23 cellular contexts compared by ENCODE assay signal in the genomic region with DNA sequence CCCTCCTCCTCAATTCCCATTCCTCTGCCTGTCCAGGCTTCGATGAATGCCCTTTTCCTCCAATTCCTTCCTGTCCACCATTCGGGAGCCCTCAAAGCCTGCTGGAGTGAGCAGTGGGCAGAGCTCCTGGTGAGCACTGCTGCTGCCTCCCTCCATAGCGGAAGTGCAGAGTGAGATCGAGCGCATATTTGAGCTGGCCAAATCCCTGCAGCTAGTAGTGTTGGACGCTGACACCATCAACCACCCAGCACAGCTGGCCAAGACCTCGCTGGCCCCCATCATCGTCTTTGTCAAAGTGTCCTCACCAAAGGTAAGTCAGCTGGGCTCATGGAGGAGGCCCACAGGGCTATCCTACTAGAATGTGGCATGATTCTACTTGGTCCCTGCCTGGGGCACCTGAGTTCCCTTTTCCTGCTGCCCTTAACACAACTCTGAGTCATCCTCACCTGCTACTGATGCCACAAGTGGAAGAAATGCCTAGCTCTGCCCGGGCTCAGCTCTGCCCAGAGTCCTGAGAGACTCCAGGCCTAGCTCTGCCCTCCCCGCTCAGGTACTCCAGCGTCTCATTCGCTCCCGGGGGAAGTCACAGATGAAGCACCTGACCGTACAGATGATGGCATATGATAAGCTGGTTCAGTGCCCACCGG. TPM values are rescaled to one million over a fixed set of nuclear protein-coding genes. Genes with fewer than 3 reads are reported as not detected.
A peak's percentile ranks its signal among the peaks of the same experiment; 100 is the strongest.
DNase-seq lines count a peak whose midpoint lies in the region; ATAC-seq and TF ChIP-seq lines count a peak whose summit lies in the region.
"Had no signal": no experiment of that assay in that cellular context is flagged by ENCODE, and none has a peak within 500 bp of the region (broad histone marks: within the 10 kb centered on the region; RNA-seq: fewer than 3 reads in every experiment).

No MANE protein-coding gene starts in this region.

- CTCF ChIA-PET in activated CD4-positive, alpha-beta memory T cell treated with anti-CD3 and anti-CD28 coated beads, Interleukin-2, amount 10 ng/mL, durations not matched to agents 7 days and 5 days (lab: Charles Lee) = interaction anchor here (5.8 kb wide), 1 partner anchor 11 kb away, joined by 33 read pairs; no protein-coding TSS in a partner anchor

- H3K27ac ChIP-seq in 22Rv1 = peak overlapping the region; percentile 18; the same call in 1 of the 2 replicates
- H3K27ac ChIP-seq: lower lobe of right lung, pancreas, Peyer's patch, SJCRH30, transverse colon had no signal

- H3K4me1 Mint-ChIP-seq in activated T-helper 17 cell treated with anti-CD3 and anti-CD28 coated beads, Interleukin-2, amount 50 U/mL, for 72 hours = peaks cover 13% of the 10 kb centered on the region
- peaks cover 21% of the 10 kb centered on the region for H3K4me1 Mint-ChIP-seq in activated CD4-positive, alpha-beta memory T cell treated with anti-CD3 and anti-CD28 coated beads, Interleukin-2, amount 10 ng/mL, durations not matched to agents 7 days and 5 days
- H3K4me1 Mint-ChIP-seq: activated naive CD8-positive, alpha-beta T cell treated with anti-CD3 and anti-CD28 coated beads, Interleukin-2, amount 10 ng/mL, durations not matched to agents 7 days and 5 days had no signal

- no peaks in the 10 kb centered on the region for H3K27me3 Mint-ChIP-seq in activated T-helper 17 cell treated with anti-CD3 and anti-CD28 coated beads, Interleukin-2, amount 50 U/mL, for 72 hours
- no peaks in the 10 kb centered on the region for H3K27me3 Mint-ChIP-seq in activated CD4-positive, alpha-beta memory T cell treated with anti-CD3 and anti-CD28 coated beads, Interleukin-2, amount 10 ng/mL, durations not matched to agents 7 days and 5 days
- H3K27me3 Mint-ChIP-seq: activated naive CD8-positive, alpha-beta T cell treated with anti-CD3 and anti-CD28 coated beads, Interleukin-2, amount 10 ng/mL, durations not matched to agents 7 days and 5 days; natural killer cell treated with Interleukin-12 subunit alpha and Interleukin-12 subunit beta and Interleukin-15 and Interleukin-18, amount 100 ng/mL, for 72 hours had no signal

- no peaks in the 10 kb centered on the region for H3K9me3 Mint-ChIP-seq in activated T-helper 17 cell treated with anti-CD3 and anti-CD28 coated beads, Interleukin-2, amount 50 U/mL, for 72 hours
- H3K9me3 Mint-ChIP-seq in activated CD4-positive, alpha-beta memory T cell treated with anti-CD3 and anti-CD28 coated beads, Interleukin-2, amount 10 ng/mL, durations not matched to agents 7 days and 5 days = no peaks in the 10 kb centered on the region
- H3K9me3 Mint-ChIP-seq: activated naive CD8-positive, alpha-beta T cell treated with anti-CD3 and anti-CD28 coated beads, Interleukin-2, amount 10 ng/mL, durations not matched to agents 7 days and 5 days; natural killer cell treated with Interleukin-12 subunit alpha and Interleukin-12 subunit beta and Interleukin-15 and Interleukin-18, amount 100 ng/mL, for 72 hours had no signal

- no peak for ATAC-seq in activated T-helper 17 cell treated with anti-CD3 and anti-CD28 coated beads, Interleukin-2, amount 50 U/mL, for 72 hours (replicated peaks)
- ATAC-seq in left lobe of liver (peak; percentile 6), HG03175 (IDR thresholded peaks at IDR 0.05; ENCODE audit: unreplicated experiment) (no peak), GM21447 (IDR thresholded peaks at IDR 0.05; ENCODE audit: unreplicated experiment) (no peak)
- ATAC-seq: lower lobe of right lung; natural killer cell treated with Interleukin-12 subunit alpha and Interleukin-12 subunit beta and Interleukin-15 and Interleukin-18, amount 100 ng/mL, for 72 hours; pancreas had no signal

- H3K36me3 Mint-ChIP-seq in activated T-helper 17 cell treated with anti-CD3 and anti-CD28 coated beads, Interleukin-2, amount 50 U/mL, for 72 hours (ENCODE audit: low read depth) = peaks cover 33% of the 10 kb centered on the region
- H3K36me3 Mint-ChIP-seq in activated CD4-positive, alpha-beta memory T cell treated with anti-CD3 and anti-CD28 coated beads, Interleukin-2, amount 10 ng/mL, durations not matched to agents 7 days and 5 days (ENCODE audit: low read depth) = peaks cover 32% of the 10 kb centered on the region

- TF ChIP-seq CTCF in 22Rv1 (IDR thresholded peaks at IDR 0.05) = no peak

- H3K4me3 Mint-ChIP-seq in activated T-helper 17 cell treated with anti-CD3 and anti-CD28 coated beads, Interleukin-2, amount 50 U/mL, for 72 hours = no peak overlapping the region
- no peak overlapping the region for H3K4me3 Mint-ChIP-seq in activated CD4-positive, alpha-beta memory T cell treated with anti-CD3 and anti-CD28 coated beads, Interleukin-2, amount 10 ng/mL, durations not matched to agents 7 days and 5 days
- H3K4me3 Mint-ChIP-seq: activated naive CD8-positive, alpha-beta T cell treated with anti-CD3 and anti-CD28 coated beads, Interleukin-2, amount 10 ng/mL, durations not matched to agents 7 days and 5 days; natural killer cell treated with Interleukin-12 subunit alpha and Interleukin-12 subunit beta and Interleukin-15 and Interleukin-18, amount 100 ng/mL, for 72 hours had no signal

- peak overlapping the region; percentile 65 for H3K27ac Mint-ChIP-seq in activated T-helper 17 cell treated with anti-CD3 and anti-CD28 coated beads, Interleukin-2, amount 50 U/mL, for 72 hours
- H3K27ac Mint-ChIP-seq in activated CD4-positive, alpha-beta memory T cell treated with anti-CD3 and anti-CD28 coated beads, Interleukin-2, amount 10 ng/mL, durations not matched to agents 7 days and 5 days = no peak overlapping the region
- H3K27ac Mint-ChIP-seq: activated naive CD8-positive, alpha-beta T cell treated with anti-CD3 and anti-CD28 coated beads, Interleukin-2, amount 10 ng/mL, durations not matched to agents 7 days and 5 days; natural killer cell treated with Interleukin-12 subunit alpha and Interleukin-12 subunit beta and Interleukin-15 and Interleukin-18, amount 100 ng/mL, for 72 hours had no signal

- POLR2A ChIA-PET in activated CD4-positive, alpha-beta memory T cell treated with anti-CD3 and anti-CD28 coated beads, Interleukin-2, amount 10 ng/mL, durations not matched to agents 7 days and 5 days (lab: Charles Lee) = interaction anchor here (1.4 to 5.2 kb wide), 2 partner anchors 11 to 26 kb away, joined by 5 to 24 read pairs; a partner anchor contains a TSS

- DNase-seq in DMS53 treated with DMSO at 0.1 percent for 48 hours (lab: John Stamatoyannopoulos, UW; ENCODE audit: unreplicated experiment) = peak; percentile 58
- DNase-seq in left lobe of liver (ENCODE audit: low spot score) = no peak
- no peak for DNase-seq in activated CD4-positive, alpha-beta memory T cell treated with anti-CD3 and anti-CD28 coated beads, Interleukin-2, amount 10 ng/mL, durations not matched to agents 7 days and 5 days
- DNase-seq: activated CD4-positive, alpha-beta T cell treated with anti-CD3 and anti-CD28 coated beads, Interleukin-2, amount 50 U/mL, for 48 hours; activated naive CD8-positive, alpha-beta T cell treated with anti-CD3 and anti-CD28 coated beads, Interleukin-2, amount 10 ng/mL, durations not matched to agents 7 days and 5 days; cerebellar nuclear complex; DND-41; lower lobe of right lung; NCI-H1092; NCI-H187 treated with DMSO at 0.1 percent for 48 hours; NCI-H2227 treated with DMSO at 0.1 percent for 48 hours; pancreas; Peyer's patch; SJCRH30; stimulated activated CD4-positive, alpha-beta T cell treated with anti-CD3 and anti-CD28 coated beads, Interleukin-1b, Interleukin-23, amount 100 ng/mL, for 48 hours; stimulated activated CD8-positive, alpha-beta memory T cell treated with anti-CD3 and anti-CD28 coated beads, Interleukin-4, amount 100 ng/mL, for 48 hours; T-helper 1 cell; transverse colon had no signal

RNA-seq across cellular contexts. Expression of a gene that starts 8.0 kb away (rescaled TPM):
- total RNA-seq in activated T-helper 17 cell treated with anti-CD3 and anti-CD28 coated beads, Interleukin-2, amount 50 U/mL, for 72 hours = 10 to 100 TPM in 1 of 2 donors, 1 to 10 TPM in 1; 5.9 to 17.7 TPM
- 2.6 TPM for total RNA-seq in left lobe of liver
- 10 to 100 TPM; 32.8 to 34.2 TPM for total RNA-seq in activated CD4-positive, alpha-beta memory T cell treated with anti-CD3 and anti-CD28 coated beads, Interleukin-2, amount 10 ng/mL, durations not matched to agents 7 days and 5 days

RNA-seq across cellular contexts. Expression of a gene that starts 25.6 kb away (rescaled TPM):
- 100 to 1,000 TPM in 1 of 2 donors, 10 to 100 TPM in 1; 81.4 to 122 TPM for total RNA-seq in activated T-helper 17 cell treated with anti-CD3 and anti-CD28 coated beads, Interleukin-2, amount 50 U/mL, for 72 hours
- 33.3 TPM for total RNA-seq in left lobe of liver
- 100 to 1,000 TPM; 117 to 127 TPM for total RNA-seq in activated CD4-positive, alpha-beta memory T cell treated with anti-CD3 and anti-CD28 coated beads, Interleukin-2, amount 10 ng/mL, durations not matched to agents 7 days and 5 days

RNA-seq across cellular contexts. Expression of a gene that starts 37.4 kb away (rescaled TPM):
- under 1 TPM in 1 of 2 donors, not detected in 1; 0.24 TPM for total RNA-seq in activated T-helper 17 cell treated with anti-CD3 and anti-CD28 coated beads, Interleukin-2, amount 50 U/mL, for 72 hours
- total RNA-seq in left lobe of liver = 21.3 TPM
- under 1 TPM in 1 of 2 experiments, not detected in 1; 0.05 TPM for total RNA-seq in activated CD4-positive, alpha-beta memory T cell treated with anti-CD3 and anti-CD28 coated beads, Interleukin-2, amount 10 ng/mL, durations not matched to agents 7 days and 5 days
- total RNA-seq: activated naive CD8-positive, alpha-beta T cell treated with anti-CD3 and anti-CD28 coated beads, Interleukin-2, amount 10 ng/mL, durations not matched to agents 7 days and 5 days had no signal

RNA-seq across cellular contexts. Expression of a gene that starts 39.3 kb away (rescaled TPM):
- total RNA-seq in activated T-helper 17 cell treated with anti-CD3 and anti-CD28 coated beads, Interleukin-2, amount 50 U/mL, for 72 hours = 1 to 10 TPM; 2.5 to 4.2 TPM
- total RNA-seq in left lobe of liver = 32.0 TPM
- 1 to 10 TPM; 2.6 to 3.0 TPM for total RNA-seq in activated CD4-positive, alpha-beta memory T cell treated with anti-CD3 and anti-CD28 coated beads, Interleukin-2, amount 10 ng/mL, durations not matched to agents 7 days and 5 days

Comparison
In these comparisons a context has a peak if more than half of its experiments do, and no peak if none do; other contexts are left out.
1. RNA of a gene that starts 37.4 kb away (total RNA-seq): 21.3 TPM in left lobe of liver (single experiment); 0.24 TPM in activated T-helper 17 cell treated with anti-CD3 and anti-CD28 coated beads, Interleukin-2, amount 50 U/mL, for 72 hours and 0.05 TPM in activated CD4-positive, alpha-beta memory T cell treated with anti-CD3 and anti-CD28 coated beads, Interleukin-2, amount 10 ng/mL, durations not matched to agents 7 days and 5 days; every median in the first group is over 10 times any median in the second.